12 cellular contexts compared by ENCODE assay signal in the genomic region with DNA sequence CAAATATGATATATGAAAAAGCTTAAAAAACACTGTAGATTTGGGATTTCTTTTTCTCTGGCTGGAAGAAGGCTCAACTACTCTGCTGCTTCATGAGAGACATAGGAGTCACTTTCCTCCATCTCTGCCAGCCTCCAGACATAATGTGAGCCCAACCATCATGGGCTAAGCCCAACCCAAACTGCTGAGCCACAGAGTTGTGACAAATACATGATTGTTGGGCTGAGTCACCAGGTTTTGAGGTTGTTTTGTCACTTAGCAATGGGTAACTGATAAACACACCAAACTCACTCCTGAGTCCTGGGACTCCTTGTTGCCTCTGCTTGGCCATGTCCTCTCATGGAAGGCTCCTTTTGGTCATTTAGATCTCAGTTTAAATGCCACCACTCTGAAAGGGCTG.
DNase-seq lines count a peak whose midpoint lies in the region; ATAC-seq, FAIRE-seq and TF ChIP-seq lines count a peak whose summit lies in the region.
"Had no signal": no experiment of that assay in that cellular context is flagged by ENCODE, and none has a peak within 500 bp of the region (broad histone marks: within the 10 kb centered on the region; RNA-seq: fewer than 3 reads in every experiment).

No MANE protein-coding gene starts in this region.

- H3K9me3 ChIP-seq in endothelial cell of umbilical vein (replicated peaks; ENCODE audit: control insufficient read depth, insufficient read depth, low read length) (no peaks in the 10 kb centered on the region), neural progenitor cell (ENCODE audit: low read depth) (no peaks in the 10 kb centered on the region), SJCRH30 (replicated peaks) (no peaks in the 10 kb centered on the region)
- H3K9me3 ChIP-seq: esophagus muscularis mucosa had no signal

- DNase-seq in ELF-1 (ENCODE audit: low read depth, low spot score) (peak; percentile 94), NCI-H460 (ENCODE audit: extremely low read depth, low read depth) (peak; percentile 11), endothelial cell of umbilical vein (ENCODE audit: low read depth, low spot score) (peak; percentile 27), neural progenitor cell (ENCODE audit: low spot score) (peak; percentile 9), SJCRH30 (no peak)
- DNase-seq: activated naive CD4-positive, alpha-beta T cell treated with anti-CD3 and anti-CD28 coated beads, Interleukin-2, amount 10 ng/mL, durations not matched to agents 7 days and 5 days; GDM1 had no signal

- H3K79me2 ChIP-seq in endothelial cell of umbilical vein (ENCODE audit: control insufficient read depth, insufficient read depth, low read length) (no peaks in the 10 kb centered on the region), neural progenitor cell (ENCODE audit: low read depth) (no peaks in the 10 kb centered on the region)

- no peaks in the 10 kb centered on the region for H3F3A ChIP-seq in neural progenitor cell (ENCODE audit: low read depth)

- POLR2A ChIA-PET in endothelial cell of umbilical vein (lab: Charles Lee) = no interaction called here

- H3K4me3 ChIP-seq in endothelial cell of umbilical vein (replicated peaks in 1 of 3; ENCODE audit: insufficient read depth in 1 of 3, low read depth in 1 of 3, low read length in 3 of 3) = no peak overlapping the region
- no peak overlapping the region for H3K4me3 ChIP-seq in neural progenitor cell
- no peak overlapping the region for H3K4me3 ChIP-seq in SJCRH30
- H3K4me3 ChIP-seq: esophagus muscularis mucosa had no signal

- H3K4me2 ChIP-seq in endothelial cell of umbilical vein (ENCODE audit: insufficient read depth, low read length) (no peak overlapping the region), neural progenitor cell (no peak overlapping the region)
- H3K4me2 ChIP-seq: KMS-11 had no signal

- intact Hi-C loops in endothelial cell of umbilical vein (cut with micrococcal nuclease) = no loop called here

- no peaks in the 10 kb centered on the region for H3K36me3 Mint-ChIP-seq in neural progenitor cell
- H3K36me3 Mint-ChIP-seq: activated naive CD4-positive, alpha-beta T cell treated with anti-CD3 and anti-CD28 coated beads, Interleukin-2, amount 10 ng/mL, durations not matched to agents 7 days and 5 days had no signal

- H3K27me3 ChIP-seq in endothelial cell of umbilical vein (ENCODE audit: control insufficient read depth in 2 of 2, insufficient read depth in 2 of 2, low read length in 2 of 2) (no peaks in the 10 kb centered on the region), neural progenitor cell (no peaks in the 10 kb centered on the region), SJCRH30 (no peaks in the 10 kb centered on the region)
- H3K27me3 ChIP-seq: esophagus muscularis mucosa had no signal

- BruUV-seq in endothelial cell of umbilical vein (replicated peaks; lab: Mats Ljungman, UMichigan) = no TSS peak

- dilution Hi-C loops in endothelial cell of umbilical vein (cut with MboI; ENCODE audit: extremely low pct_ligation_motif_present, low sequenced_read_pairs) = no loop called here

- CTCF ChIA-PET in endothelial cell of umbilical vein (lab: Charles Lee) = interaction anchor here (1.0 kb wide), 1 partner anchor 30 kb away, joined by 3 read pairs; no protein-coding TSS in a partner anchor

- H4K20me1 ChIP-seq in endothelial cell of umbilical vein (replicated peaks; ENCODE audit: control insufficient read depth, extremely low read depth, insufficient read depth, low read length) = no peaks in the 10 kb centered on the region
- no peaks in the 10 kb centered on the region for H4K20me1 ChIP-seq in neural progenitor cell (ENCODE audit: low read depth)

- no peak overlapping the region for H3K4me3 Mint-ChIP-seq in neural progenitor cell
- H3K4me3 Mint-ChIP-seq: activated naive CD4-positive, alpha-beta T cell treated with anti-CD3 and anti-CD28 coated beads, Interleukin-2, amount 10 ng/mL, durations not matched to agents 7 days and 5 days had no signal

- ATAC-seq in GM18519 (IDR thresholded peaks at IDR 0.05; ENCODE audit: low FRiP score, unreplicated experiment) (no peak), HG03378 (IDR thresholded peaks at IDR 0.05; ENCODE audit: unreplicated experiment) (no peak)
- ATAC-seq in activated CD4-positive, CD25-positive, alpha-beta regulatory T cell treated with anti-CD3 and anti-CD28 coated beads, Interleukin-2, amount 50 U/mL, for 24 hours = no peak

- no peaks in the 10 kb centered on the region for H3K9me1 ChIP-seq in endothelial cell of umbilical vein (replicated peaks; ENCODE audit: control insufficient read depth, extremely low read depth, insufficient read depth, low read length)

- TF ChIP-seq POLR2A in endothelial cell of umbilical vein (IDR thresholded peaks at IDR 0.05; ENCODE audit: low read depth, low read length) = no peak

- no peak for FAIRE-seq in endothelial cell of umbilical vein (lab: Jason Lieb, UNC)

- H3K4me1 ChIP-seq in endothelial cell of umbilical vein (ENCODE audit: control insufficient read depth, extremely low read depth, insufficient read depth, low read length) (no peaks in the 10 kb centered on the region), neural progenitor cell (peaks cover 2% of the 10 kb centered on the region), SJCRH30 (no peaks in the 10 kb centered on the region)
- H3K4me1 ChIP-seq: esophagus muscularis mucosa had no signal

- peaks cover 2% of the 10 kb centered on the region for H3K27me3 Mint-ChIP-seq in neural progenitor cell (ENCODE audit: insufficient read depth, low read depth)
- H3K27me3 Mint-ChIP-seq: activated naive CD4-positive, alpha-beta T cell treated with anti-CD3 and anti-CD28 coated beads, Interleukin-2, amount 10 ng/mL, durations not matched to agents 7 days and 5 days had no signal

- no peaks in the 10 kb centered on the region for H3K9me3 Mint-ChIP-seq in neural progenitor cell

- H3K36me3 ChIP-seq in endothelial cell of umbilical vein (ENCODE audit: control insufficient read depth in 2 of 2, extremely low read depth in 1 of 2, insufficient read depth in 2 of 2, low read length in 2 of 2) = no peaks in the 10 kb centered on the region
- H3K36me3 ChIP-seq in neural progenitor cell = no peaks in the 10 kb centered on the region
- no peaks in the 10 kb centered on the region for H3K36me3 ChIP-seq in SJCRH30
- H3K36me3 ChIP-seq: esophagus muscularis mucosa had no signal

- TF ChIP-seq CTCF in endothelial cell of umbilical vein (IDR thresholded peaks at IDR 0.05; ENCODE audit: extremely low read depth in 1 of 2, insufficient read depth in 1 of 2, low read depth in 1 of 2, low read length in 2 of 2) (no peak), neural progenitor cell (IDR thresholded peaks at IDR 0.05) (no peak)

- no peak overlapping the region for H3K27ac Mint-ChIP-seq in neural progenitor cell
- H3K27ac Mint-ChIP-seq: activated naive CD4-positive, alpha-beta T cell treated with anti-CD3 and anti-CD28 coated beads, Interleukin-2, amount 10 ng/mL, durations not matched to agents 7 days and 5 days had no signal

- H3K4me1 Mint-ChIP-seq in neural progenitor cell = peaks cover 6% of the 10 kb centered on the region
- H3K4me1 Mint-ChIP-seq: activated naive CD4-positive, alpha-beta T cell treated with anti-CD3 and anti-CD28 coated beads, Interleukin-2, amount 10 ng/mL, durations not matched to agents 7 days and 5 days had no signal

- H3K9ac ChIP-seq in endothelial cell of umbilical vein (replicated peaks; ENCODE audit: extremely low read depth, insufficient read depth, low read length) = no peak overlapping the region
- H3K9ac ChIP-seq in neural progenitor cell = no peak overlapping the region
- H3K9ac ChIP-seq: KMS-11 had no signal

- H3K27ac ChIP-seq in endothelial cell of umbilical vein (ENCODE audit: insufficient read depth, low read depth, low read length) (no peak overlapping the region), neural progenitor cell (no peak overlapping the region), SJCRH30 (no peak overlapping the region)
- H3K27ac ChIP-seq: esophagus muscularis mucosa, KMS-11 had no signal

- H2AFZ ChIP-seq in endothelial cell of umbilical vein (ENCODE audit: low read depth, low read length) (no peak overlapping the region), neural progenitor cell (replicated peaks) (no peak overlapping the region)

TF ChIP-seq in endothelial cell of umbilical vein, 7 proteins besides CTCF, POLR2A, EP300 and RAD21:
- TF ChIP-seq GATA2 (IDR thresholded peaks at IDR 0.05; ENCODE audit: insufficient read depth, insufficient read length, low read depth, low read length) (no peak), MYC (IDR thresholded peaks at IDR 0.05; ENCODE audit: low read depth, low read length) (no peak), JUN (IDR thresholded peaks at IDR 0.05; ENCODE audit: borderline replicate concordance, insufficient read depth, insufficient read length, low read depth) (no peak), FOS (IDR thresholded peaks at IDR 0.05; ENCODE audit: borderline replicate concordance, insufficient read depth, low read length) (no peak), EZH2 (IDR thresholded peaks at IDR 0.05; ENCODE audit: borderline replicate concordance, low read depth, low read length, severe bottlenecking) (no peak), POLR2AphosphoS5 (IDR thresholded peaks at IDR 0.05; ENCODE audit: insufficient read depth, low read depth, low read length) (no peak)
- TF ChIP-seq, protein P1, sequence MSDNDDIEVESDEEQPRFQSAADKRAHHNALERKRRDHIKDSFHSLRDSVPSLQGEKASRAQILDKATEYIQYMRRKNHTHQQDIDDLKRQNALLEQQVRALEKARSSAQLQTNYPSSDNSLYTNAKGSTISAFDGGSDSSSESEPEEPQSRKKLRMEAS (IDR thresholded peaks at IDR 0.05; ENCODE audit: insufficient read depth, insufficient read length) = no peak
TF ChIP-seq in endothelial cell of umbilical vein: peak in this region for 0.

Comparison
In these comparisons a context has a peak if more than half of its experiments do, and no peak if none do; other contexts are left out.
1. DNase-seq: peak in ELF-1 (single experiment), NCI-H460 (single experiment), endothelial cell of umbilical vein (single experiment) and neural progenitor cell (single experiment); none in SJCRH30 (0 of 2).